In genomic region chr22:43241699-43242386, GRCh38 we compare ENCODE assay signal across 1 cellular context.
A peak's percentile ranks its signal among the peaks of the same experiment; 100 is the strongest.
TF ChIP-seq lines count a peak whose summit lies in the region.

No MANE protein-coding gene starts in this region.

TF ChIP-seq in HepG2, 621 proteins besides CTCF, POLR2A, EP300 and RAD21:
- TF ChIP-seq LCORL (IDR thresholded peaks at IDR 0.05) = no peak
- no peak for TF ChIP-seq LCORL (CRISPR knock-in tag; IDR thresholded peaks at IDR 0.05)
- 0 out of 2 replicates have a peak, but pooled peaks have one; percentile 11 for TF ChIP-seq ZNF274 (CRISPR knock-in tag; IDR thresholded peaks at IDR 0.05)
- TF ChIP-seq ZFYVE20 (CRISPR knock-in tag; IDR thresholded peaks at IDR 0.05; ENCODE audit: borderline replicate concordance, low read depth) = 0 out of 2 replicates have a peak, but pooled peaks have one; percentile 5
- no peak for TF ChIP-seq ZNF720 (CRISPR knock-in tag; IDR thresholded peaks at IDR 0.05)
- TF ChIP-seq BCL3 (CRISPR knock-in tag; IDR thresholded peaks at IDR 0.05) = no peak
- no peak for TF ChIP-seq KDM1A (CRISPR knock-in tag; IDR thresholded peaks at IDR 0.05)
- TF ChIP-seq, protein P1, sequence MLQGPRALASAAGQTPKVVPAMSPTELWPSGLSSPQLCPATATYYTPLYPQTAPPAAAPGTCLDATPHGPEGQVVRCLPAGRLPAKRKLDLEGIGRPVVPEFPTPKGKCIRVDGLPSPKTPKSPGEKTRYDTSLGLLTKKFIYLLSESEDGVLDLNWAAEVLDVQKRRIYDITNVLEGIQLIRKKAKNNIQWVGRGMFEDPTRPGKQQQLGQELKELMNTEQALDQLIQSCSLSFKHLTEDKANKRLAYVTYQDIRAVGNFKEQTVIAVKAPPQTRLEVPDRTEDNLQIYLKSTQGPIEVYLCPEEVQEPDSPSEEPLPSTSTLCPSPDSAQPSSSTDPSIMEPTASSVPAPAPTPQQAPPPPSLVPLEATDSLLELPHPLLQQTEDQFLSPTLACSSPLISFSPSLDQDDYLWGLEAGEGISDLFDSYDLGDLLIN (CRISPR knock-in tag; IDR thresholded peaks at IDR 0.05; ENCODE audit: borderline replicate concordance) = no peak
- TF ChIP-seq ZNF879 (CRISPR knock-in tag; IDR thresholded peaks at IDR 0.05) = no peak
- TF ChIP-seq ZNF746 (CRISPR knock-in tag; IDR thresholded peaks at IDR 0.05) = no peak
